Comparison of ENCODE assay signal across 23 cellular contexts in the genomic region with DNA sequence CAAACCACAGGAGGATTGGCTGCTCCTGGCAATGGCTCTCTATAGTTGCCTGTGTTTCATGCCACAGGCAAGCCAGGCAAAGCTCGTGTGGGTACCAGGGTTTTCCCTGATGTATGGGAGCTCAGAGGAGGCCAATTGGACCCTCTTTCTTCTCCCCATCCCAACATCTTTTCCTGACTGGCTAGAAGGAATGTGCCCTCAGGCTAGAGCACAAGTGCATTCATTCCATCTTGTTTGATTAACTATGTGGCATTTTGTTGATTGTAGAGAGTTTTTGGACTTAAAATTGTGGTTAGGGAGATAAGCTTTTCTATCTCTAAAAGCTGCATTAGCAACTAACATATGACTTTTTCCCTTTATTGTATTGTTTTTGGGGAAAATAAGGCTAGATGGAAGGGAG.
"Had no signal": no experiment of that assay in that cellular context is flagged by ENCODE, and none has a peak within 500 bp of the region (broad histone marks: within the 10 kb centered on the region; RNA-seq: fewer than 3 reads in every experiment).

No MANE protein-coding gene starts in this region.

- DNase-seq: activated CD4-positive, alpha-beta T cell treated with anti-CD3 and anti-CD28 coated beads for 1 hour; activated CD8-positive, alpha-beta memory T cell treated with anti-CD3 and anti-CD28 coated beads for 24 hours; activated CD8-positive, alpha-beta memory T cell treated with anti-CD3 and anti-CD28 coated beads, Interleukin-2, amount 50 U/mL, for 4 hours; activated naive CD4-positive, alpha-beta T cell treated with anti-CD3 and anti-CD28 coated beads for 36 hours; activated naive CD8-positive, alpha-beta T cell treated with anti-CD3 and anti-CD28 coated beads, Interleukin-2, amount 10 ng/mL, durations not matched to agents 7 days and 5 days; activated T-cell treated with anti-CD3 and anti-CD28 coated beads, Interleukin-2, amount 50 U/mL, for 4 hours; anterior cingulate cortex; central memory CD4-positive, alpha-beta T cell; dermis blood vessel endothelial cell; effector memory CD4-positive, alpha-beta T cell; gastrocnemius medialis; hypothalamus; left ventricle myocardium inferior; occipital lobe; small intestine; stimulated activated CD4-positive, alpha-beta T cell treated with anti-CD3 and anti-CD28 coated beads, Interleukin-2, amount 100 ng/mL, for 24 hours; stimulated activated naive CD8-positive, alpha-beta T cell treated with anti-CD3 and anti-CD28 coated beads, Interleukin-15, amount 100 ng/mL, for 72 hours; T-helper 9 cell; tibial artery had no signal

- H3K27ac Mint-ChIP-seq: activated naive CD4-positive, alpha-beta T cell treated with anti-CD3 and anti-CD28 coated beads for 36 hours; activated naive CD8-positive, alpha-beta T cell treated with anti-CD3 and anti-CD28 coated beads, Interleukin-2, amount 10 ng/mL, durations not matched to agents 7 days and 5 days; nephron; stimulated activated effector memory CD8-positive, alpha-beta T cell treated with anti-CD3 and anti-CD28 coated beads, Interleukin-12 subunit alpha, Interleukin-12 subunit beta, amount 100 ng/mL, for 72 hours; stimulated activated naive CD8-positive, alpha-beta T cell treated with anti-CD3 and anti-CD28 coated beads, Interleukin-15, amount 100 ng/mL, for 72 hours had no signal

- H3K4me1 Mint-ChIP-seq: activated naive CD8-positive, alpha-beta T cell treated with anti-CD3 and anti-CD28 coated beads, Interleukin-2, amount 10 ng/mL, durations not matched to agents 7 days and 5 days; nephron; stimulated activated effector memory CD8-positive, alpha-beta T cell treated with anti-CD3 and anti-CD28 coated beads, Interleukin-12 subunit alpha, Interleukin-12 subunit beta, amount 100 ng/mL, for 72 hours; stimulated activated naive CD8-positive, alpha-beta T cell treated with anti-CD3 and anti-CD28 coated beads, Interleukin-15, amount 100 ng/mL, for 72 hours had no signal

- H3K36me3 ChIP-seq: esophagus muscularis mucosa, gastrocnemius medialis, left ventricle myocardium inferior, tibial artery had no signal

- H3K4me3 ChIP-seq: esophagus muscularis mucosa, gastrocnemius medialis, left ventricle myocardium inferior, tibial artery had no signal

- ATAC-seq: activated T-cell treated with anti-CD3 and anti-CD28 coated beads, Interleukin-2, amount 50 U/mL, for 4 hours; gastrocnemius medialis; sciatic nerve; stimulated activated effector memory CD8-positive, alpha-beta T cell treated with anti-CD3 and anti-CD28 coated beads, Interleukin-12 subunit alpha, Interleukin-12 subunit beta, amount 100 ng/mL, for 72 hours; stimulated activated naive CD8-positive, alpha-beta T cell treated with anti-CD3 and anti-CD28 coated beads, Interleukin-15, amount 100 ng/mL, for 72 hours had no signal

- H3K9me3 ChIP-seq: esophagus muscularis mucosa, gastrocnemius medialis, left ventricle myocardium inferior, tibial artery had no signal

- H3K27me3 Mint-ChIP-seq: activated naive CD8-positive, alpha-beta T cell treated with anti-CD3 and anti-CD28 coated beads, Interleukin-2, amount 10 ng/mL, durations not matched to agents 7 days and 5 days; stimulated activated naive CD8-positive, alpha-beta T cell treated with anti-CD3 and anti-CD28 coated beads, Interleukin-15, amount 100 ng/mL, for 72 hours had no signal

- H3K4me1 ChIP-seq: esophagus muscularis mucosa, gastrocnemius medialis, left ventricle myocardium inferior, tibial artery had no signal

- H3K27me3 ChIP-seq: esophagus muscularis mucosa, gastrocnemius medialis, tibial artery had no signal

- H3K9me3 Mint-ChIP-seq: activated naive CD4-positive, alpha-beta T cell treated with anti-CD3 and anti-CD28 coated beads for 36 hours; activated naive CD8-positive, alpha-beta T cell treated with anti-CD3 and anti-CD28 coated beads, Interleukin-2, amount 10 ng/mL, durations not matched to agents 7 days and 5 days; activated T-cell treated with anti-CD3 and anti-CD28 coated beads, Interleukin-2, amount 50 U/mL, for 4 hours; nephron; stimulated activated naive CD8-positive, alpha-beta T cell treated with anti-CD3 and anti-CD28 coated beads, Interleukin-15, amount 100 ng/mL, for 72 hours had no signal

- H3K36me3 Mint-ChIP-seq: activated naive CD8-positive, alpha-beta T cell treated with anti-CD3 and anti-CD28 coated beads, Interleukin-2, amount 10 ng/mL, durations not matched to agents 7 days and 5 days; stimulated activated effector memory CD8-positive, alpha-beta T cell treated with anti-CD3 and anti-CD28 coated beads, Interleukin-12 subunit alpha, Interleukin-12 subunit beta, amount 100 ng/mL, for 72 hours had no signal

- H3K27ac ChIP-seq: esophagus muscularis mucosa, gastrocnemius medialis, left ventricle myocardium inferior, tibial artery had no signal

- H3K4me3 Mint-ChIP-seq: activated naive CD4-positive, alpha-beta T cell treated with anti-CD3 and anti-CD28 coated beads for 36 hours; activated naive CD8-positive, alpha-beta T cell treated with anti-CD3 and anti-CD28 coated beads, Interleukin-2, amount 10 ng/mL, durations not matched to agents 7 days and 5 days; activated T-cell treated with anti-CD3 and anti-CD28 coated beads, Interleukin-2, amount 50 U/mL, for 4 hours; nephron; stimulated activated effector memory CD8-positive, alpha-beta T cell treated with anti-CD3 and anti-CD28 coated beads, Interleukin-12 subunit alpha, Interleukin-12 subunit beta, amount 100 ng/mL, for 72 hours; stimulated activated naive CD8-positive, alpha-beta T cell treated with anti-CD3 and anti-CD28 coated beads, Interleukin-15, amount 100 ng/mL, for 72 hours had no signal
